In genomic region chr7:120950539-120951308, GRCh38 we compare ENCODE assay signal across 8 cellular contexts. TPM values are rescaled to one million over a fixed set of nuclear protein-coding genes. Genes with fewer than 3 reads are reported as not detected.
DNase-seq lines count a peak whose midpoint lies in the region; ATAC-seq, FAIRE-seq and TF ChIP-seq lines count a peak whose summit lies in the region.

Gene ING3 (plus strand): TSS chr7:120950777. CDS start chr7:120950897, 120 bp downstream.

- peaks cover 26% of the 10 kb centered on the region for H3K36me3 ChIP-seq in adipocyte (ENCODE audit: control insufficient read depth, insufficient read depth, low read length, severe bottlenecking)
- peaks cover 0 to 18% (median 7%) of the 10 kb centered on the region in 3 donors for H3K36me3 ChIP-seq in pancreas
- H3K36me3 ChIP-seq in tibial artery: peaks cover 15 to 21% (median 16%) of the 10 kb centered on the region in 3 donors

- FAIRE-seq in pancreas (lab: Jason Lieb, UNC): peak; percentile 97

- no peaks in the 10 kb centered on the region for H3K27me3 ChIP-seq in adipocyte (replicated peaks; ENCODE audit: control insufficient read depth, insufficient read depth, low read length)
- H3K27me3 ChIP-seq in pancreas: no peaks in the 10 kb centered on the region
- no peaks in the 10 kb centered on the region for H3K27me3 ChIP-seq in tibial artery

- no peaks in the 10 kb centered on the region for H3K9me3 ChIP-seq in adipocyte (ENCODE audit: control insufficient read depth, low read length)
- no peaks in the 10 kb centered on the region for H3K9me3 ChIP-seq in pancreas
- H3K9me3 ChIP-seq in tibial artery: no peaks in the 10 kb centered on the region

- TF ChIP-seq CTCF in GM12875 (IDR thresholded peaks at IDR 0.05; ENCODE audit: borderline replicate concordance, insufficient read depth, low read depth, low read length) (no peak), pancreas (IDR thresholded peaks at IDR 0.05) (no peak), tibial artery (IDR thresholded peaks at IDR 0.05) (no peak)

- peak; percentile 98 for DNase-seq in NCI-H1436 (lab: John Stamatoyannopoulos, UW)
- DNase-seq in T follicular helper cell (ENCODE audit: low read depth): peak; percentile 97
- DNase-seq in adipocyte (ENCODE audit: low read depth): peak; percentile 99
- DNase-seq in Right ventricle myocardium superior: peak; percentile 97
- peak; percentile 96 to 98 (median 97) for DNase-seq in pancreas
- DNase-seq in tibial artery: peak; percentile 97 to 99

- WGBS in pancreas, 2 donors: 0 to 1% methylated on average over 69 to 71 of the region's 71 CpGs

- ATAC-seq in HG02798 (IDR thresholded peaks at IDR 0.05; ENCODE audit: poor library complexity, unreplicated experiment): peak; percentile 98
- ATAC-seq in Right ventricle myocardium superior (ENCODE audit: poor library complexity): peak; percentile 98
- peak; percentile 94 to 98 (median 97) for ATAC-seq in pancreas

- H3K27ac ChIP-seq in pancreas (peak within 1 kb of the TSS; percentile 91 to 95 (median 94)), tibial artery (peak within 1 kb of the TSS; percentile 94 to 95)

- H3K4me3 ChIP-seq in GM12875 (ENCODE audit: low read depth, low read length) (peak within 1 kb of the TSS; percentile 60), adipocyte (ENCODE audit: low read length) (peak within 1 kb of the TSS; percentile 86), pancreas (peak within 1 kb of the TSS; percentile 33 to 62 (median 52)), tibial artery (peak within 1 kb of the TSS; percentile 62 to 70)

- H3K4me1 ChIP-seq in adipocyte (ENCODE audit: control insufficient read depth, insufficient read depth, low read length): peaks cover 12% of the 10 kb centered on the region
- H3K4me1 ChIP-seq in pancreas: peaks cover 8 to 18% (median 18%) of the 10 kb centered on the region in 3 donors
- peaks cover 0 to 23% (median 9%) of the 10 kb centered on the region in 4 donors for H3K4me1 ChIP-seq in tibial artery

- H3K9ac ChIP-seq in adipocyte (ENCODE audit: low read length): peak within 1 kb of the TSS; percentile 94

- intact Hi-C loops in Right ventricle myocardium superior (cut with DNase I): no loop called here
- intact Hi-C loops in pancreas (cut with DNase I): no loop called here
- intact Hi-C loops in tibial artery (cut with DNase I; ENCODE audit: low total_unique reads): no loop called here

RNA-seq across cellular contexts. Expression of gene ING3, which starts in this region (rescaled TPM):
- total RNA-seq in Right ventricle myocardium superior: 11.1 TPM
- total RNA-seq in pancreas: 10 to 100 TPM in 1 of 6 donors, 1 to 10 TPM in 5; 6.2 to 10.1 (median 7.6) TPM
- polyA plus RNA-seq in pancreas: 10 to 100 TPM in 1 of 2 donors, 1 to 10 TPM in 1; 6.3 to 10.8 TPM

Comparison
In these comparisons a context has a peak if more than half of its experiments do, and no peak if none do; other contexts are left out.
1. Peak in every context shown above with its lines: DNase-seq, ATAC-seq, H3K4me3 ChIP-seq and H3K27ac ChIP-seq.